ENCODE assay signal across 11 cellular contexts in genomic region chr9:114652776-114653555, GRCh38. TPM values are rescaled to one million over a fixed set of nuclear protein-coding genes. Genes with fewer than 3 reads are reported as not detected.
DNase-seq lines count a peak whose midpoint lies in the region; ATAC-seq, FAIRE-seq and TF ChIP-seq lines count a peak whose summit lies in the region.
"Had no signal": no experiment of that assay in that cellular context is flagged by ENCODE, and none has a peak within 500 bp of the region (broad histone marks: within the 10 kb centered on the region; RNA-seq: fewer than 3 reads in every experiment).

No MANE protein-coding gene starts in this region.

- peaks cover 3% of the 10 kb centered on the region for H3K9me3 Mint-ChIP-seq in astrocyte (ENCODE audit: unreplicated experiment)
- no peaks in the 10 kb centered on the region for H3K9me3 Mint-ChIP-seq in endothelial cell (ENCODE audit: unreplicated experiment)
- H3K9me3 Mint-ChIP-seq: immature natural killer cell had no signal

- H2AFZ ChIP-seq in astrocyte (ENCODE audit: low read depth, low read length) = peak overlapping the region; percentile 35

- no peak overlapping the region for H3K4me3 ChIP-seq in astrocyte (ENCODE audit: insufficient read depth, low read depth, low read length)
- H3K4me3 ChIP-seq in skeletal muscle satellite cell (ENCODE audit: low read length) = no peak overlapping the region
- H3K4me3 ChIP-seq: tibial nerve had no signal

- no peaks in the 10 kb centered on the region for H3K36me3 ChIP-seq in astrocyte (ENCODE audit: insufficient read depth, low read length)
- H3K36me3 ChIP-seq in skeletal muscle satellite cell (ENCODE audit: insufficient read depth, low read length) = no peaks in the 10 kb centered on the region

- H3K27me3 ChIP-seq in astrocyte (ENCODE audit: insufficient read depth, low read length) = no peaks in the 10 kb centered on the region
- peaks cover 2% of the 10 kb centered on the region for H3K27me3 ChIP-seq in skeletal muscle satellite cell (ENCODE audit: control insufficient read depth, insufficient read depth, low read length)
- H3K27me3 ChIP-seq: tibial nerve had no signal

- H3K4me3 Mint-ChIP-seq in astrocyte (ENCODE audit: unreplicated experiment) = no peak overlapping the region
- H3K4me3 Mint-ChIP-seq in endothelial cell (ENCODE audit: unreplicated experiment) = no peak overlapping the region
- H3K4me3 Mint-ChIP-seq: immature natural killer cell had no signal

- no peak for FAIRE-seq in astrocyte (lab: Jason Lieb, UNC)
- FAIRE-seq: small intestine had no signal

- no peaks in the 10 kb centered on the region for H3K79me2 ChIP-seq in astrocyte (ENCODE audit: insufficient read depth, low read length)

- peak; percentile 24 for ATAC-seq in GM19455 (IDR thresholded peaks at IDR 0.05; ENCODE audit: unreplicated experiment)
- ATAC-seq in GM19452 (IDR thresholded peaks at IDR 0.05; ENCODE audit: unreplicated experiment) = no peak

- H3K27me3 Mint-ChIP-seq in astrocyte (ENCODE audit: low read depth, unreplicated experiment) (peaks cover 2% of the 10 kb centered on the region), endothelial cell (ENCODE audit: unreplicated experiment) (no peaks in the 10 kb centered on the region)

- H3K4me2 ChIP-seq in astrocyte (ENCODE audit: low read length) (no peak overlapping the region), skeletal muscle satellite cell (ENCODE audit: low read length) (no peak overlapping the region)

- H3K27ac Mint-ChIP-seq in astrocyte (ENCODE audit: unreplicated experiment) (peak overlapping the region; percentile 20), endothelial cell (ENCODE audit: unreplicated experiment) (no peak overlapping the region)

- peaks cover 5% of the 10 kb centered on the region for H3K36me3 Mint-ChIP-seq in astrocyte (ENCODE audit: low read depth, unreplicated experiment)
- H3K36me3 Mint-ChIP-seq in endothelial cell (ENCODE audit: low read depth, unreplicated experiment) = no peaks in the 10 kb centered on the region

- no peak overlapping the region for H3K27ac ChIP-seq in astrocyte (ENCODE audit: low read depth, low read length)
- H3K27ac ChIP-seq: tibial nerve had no signal

- TF ChIP-seq CTCF in astrocyte (IDR thresholded peaks at IDR 0.05; ENCODE audit: insufficient read depth, low read depth, low read length) (no peak), endothelial cell (IDR thresholded peaks at IDR 0.05; ENCODE audit: unreplicated experiment) (no peak)

- no peaks in the 10 kb centered on the region for H4K20me1 ChIP-seq in astrocyte (ENCODE audit: insufficient read depth, low read length)

- H3K4me1 Mint-ChIP-seq in astrocyte (ENCODE audit: low read depth, unreplicated experiment) (peaks cover 4% of the 10 kb centered on the region), endothelial cell (ENCODE audit: unreplicated experiment) (no peaks in the 10 kb centered on the region)

- no peak overlapping the region for H3K9ac ChIP-seq in astrocyte (ENCODE audit: low read length)
- peak overlapping the region; percentile 3 for H3K9ac ChIP-seq in skeletal muscle satellite cell (ENCODE audit: low read depth, low read length)

- peak; percentile 31 for DNase-seq in HT1080 (ENCODE audit: low read depth)
- DNase-seq in astrocyte (ENCODE audit: low read depth) = peak; percentile 38
- DNase-seq in NCI-H2171 (lab: John Stamatoyannopoulos, UW) = no peak
- DNase-seq in endothelial cell (ENCODE audit: low spot score) = no peak
- DNase-seq: cortex of kidney had no signal

- H3K4me1 ChIP-seq in astrocyte (ENCODE audit: insufficient read depth, low read length) (peaks cover 6% of the 10 kb centered on the region), skeletal muscle satellite cell (ENCODE audit: control insufficient read depth, insufficient read depth, low read length) (peaks cover 10% of the 10 kb centered on the region)

- H3K9me3 ChIP-seq in astrocyte (ENCODE audit: insufficient read depth, low read depth, low read length) = no peaks in the 10 kb centered on the region
- no peaks in the 10 kb centered on the region for H3K9me3 ChIP-seq in skeletal muscle satellite cell (replicated peaks; ENCODE audit: low read length)

RNA-seq across cellular contexts. Expression of gene TEX53, which starts 4.6 kb away (rescaled TPM):
- total RNA-seq in HT1080 (2014; rRNA removed; shearing (Covaris generic)) = not detected in 2 replicates
- not detected in 2 replicates for polyA plus RNA-seq in HT1080 (2015; cell fraction: cytosol; rRNA removed)
- polyA plus RNA-seq in HT1080 (2015; cell fraction: nucleus; rRNA removed) = not detected in 2 replicates
- total RNA-seq in astrocyte (not detected in 2 replicates), endothelial cell (ENCODE audit: unreplicated experiment) (not detected)
- not detected in 2 replicates for total RNA-seq in skeletal muscle satellite cell (2012; rRNA removed)
- total RNA-seq: tibial nerve had no signal
- polyA plus RNA-seq: immature natural killer cell, small intestine had no signal

RNA-seq across cellular contexts. Expression of gene TEX48, which starts 29.0 kb away (rescaled TPM):
- 0.96 TPM in 1 of 2 replicates, not detected in the other for total RNA-seq in HT1080 (2014; rRNA removed; shearing (Covaris generic))
- polyA plus RNA-seq in HT1080 (2015; cell fraction: cytosol; rRNA removed) = not detected in 2 replicates
- polyA plus RNA-seq in HT1080 (2015; cell fraction: nucleus; rRNA removed) = 0.43 TPM in 1 of 2 replicates, not detected in the other
- total RNA-seq in astrocyte (not detected in 2 replicates), endothelial cell (ENCODE audit: unreplicated experiment) (not detected)
- not detected in 2 replicates for total RNA-seq in skeletal muscle satellite cell (2012; rRNA removed)
- total RNA-seq: tibial nerve had no signal
- polyA plus RNA-seq: immature natural killer cell, small intestine had no signal

RNA-seq across cellular contexts. Expression of gene TMEM268, which starts 41.9 kb away (rescaled TPM):
- total RNA-seq in HT1080 (2014; rRNA removed; shearing (Covaris generic)) = 8.7 and 9.6 TPM in 2 replicates
- polyA plus RNA-seq in HT1080 (2015; cell fraction: cytosol; rRNA removed) = 13.1 and 16.5 TPM in 2 replicates
- 9.4 and 9.9 TPM in 2 replicates for polyA plus RNA-seq in HT1080 (2015; cell fraction: nucleus; rRNA removed)
- total RNA-seq in astrocyte (11.5 and 12.7 TPM in 2 replicates), endothelial cell (ENCODE audit: unreplicated experiment) (1.6 TPM)
- 2.3 and 3.3 TPM in 2 replicates for total RNA-seq in skeletal muscle satellite cell (2012; rRNA removed)

Comparison
In these comparisons a context has a peak if more than half of its experiments do, and no peak if none do; other contexts are left out.
1. DNase-seq: peak in HT1080 (single experiment) and astrocyte (single experiment); none in NCI-H2171 (single experiment) and endothelial cell (single experiment).